Comparison of ENCODE assay signal across 10 cellular contexts in genomic region chr1:159088566-159089183, GRCh38. TPM values are rescaled to one million over a fixed set of nuclear protein-coding genes. Genes with fewer than 3 reads are reported as not detected.
DNase-seq lines count a peak whose midpoint lies in the region; ATAC-seq and TF ChIP-seq lines count a peak whose summit lies in the region.
"Had no signal": no experiment of that assay in that cellular context is flagged by ENCODE, and none has a peak within 500 bp of the region (broad histone marks: within the 10 kb centered on the region; RNA-seq: fewer than 3 reads in every experiment).

No MANE protein-coding gene starts in this region.

- no peaks in the 10 kb centered on the region for H3K9me2 ChIP-seq in PC-3 (replicated peaks; ENCODE audit: low read length)

- H3F3A ChIP-seq in PC-3 (ENCODE audit: low read length, unreplicated experiment): no peaks in the 10 kb centered on the region

- no peak overlapping the region for H2AFZ ChIP-seq in PC-3 (ENCODE audit: low read length)

- H3K27me3 ChIP-seq in PC-3 (ENCODE audit: low read length): peaks cover 4% of the 10 kb centered on the region; the same call in 1 of the 2 replicates
- H3K27me3 ChIP-seq: cardiac muscle cell had no signal

- H3K9me3 Mint-ChIP-seq in natural killer cell treated with Interleukin-12 subunit alpha and Interleukin-12 subunit beta and Interleukin-15 and Interleukin-18, amount 100 ng/mL, for 72 hours: no peaks in the 10 kb centered on the region
- H3K9me3 Mint-ChIP-seq in natural killer cell: no peaks in the 10 kb centered on the region
- H3K9me3 Mint-ChIP-seq in activated T-helper 1 cell treated with anti-CD3 and anti-CD28 coated beads, Interleukin-12 subunit alpha, Interleukin-12 subunit beta, Interleukin-2, Interleukin-4 antibody, amounts not matched to agents 30 ng/mL and 10 ng/mL and 1 ng/mL, durations not matched to agents 14 hours and 24 hours and 36 hours: no peaks in the 10 kb centered on the region
- H3K9me3 Mint-ChIP-seq: nephron had no signal

- H3K27ac Mint-ChIP-seq in natural killer cell treated with Interleukin-12 subunit alpha and Interleukin-12 subunit beta and Interleukin-15 and Interleukin-18, amount 100 ng/mL, for 72 hours: peak overlapping the region; percentile 48 to 87
- no peak overlapping the region for H3K27ac Mint-ChIP-seq in natural killer cell
- peak overlapping the region; percentile 83 for H3K27ac Mint-ChIP-seq in activated T-helper 1 cell treated with anti-CD3 and anti-CD28 coated beads, Interleukin-12 subunit alpha, Interleukin-12 subunit beta, Interleukin-2, Interleukin-4 antibody, amounts not matched to agents 30 ng/mL and 10 ng/mL and 1 ng/mL, durations not matched to agents 14 hours and 24 hours and 36 hours
- H3K27ac Mint-ChIP-seq: nephron had no signal

- no peaks in the 10 kb centered on the region for H3K36me3 ChIP-seq in PC-3 (ENCODE audit: low read depth, low read length)
- H3K36me3 ChIP-seq: cardiac muscle cell had no signal

- intact Hi-C loops in natural killer cell (cut with micrococcal nuclease) (loop anchor here (5.0 kb wide), 1 partner anchor 886 kb away; no protein-coding TSS in a partner anchor), PC-3 (cut with micrococcal nuclease) (no loop called here)
- intact Hi-C loops in activated T-helper 1 cell treated with anti-CD3 and anti-CD28 coated beads, Interleukin-12 subunit alpha, Interleukin-12 subunit beta, Interleukin-2, Interleukin-4 antibody, amounts not matched to agents 30 ng/mL and 10 ng/mL and 1 ng/mL, durations not matched to agents 14 hours and 24 hours and 36 hours (cut with micrococcal nuclease): loop anchor here (1.0 kb wide), 2 partner anchors 11 to 42 kb away; no protein-coding TSS in a partner anchor

- ATAC-seq in natural killer cell treated with Interleukin-12 subunit alpha and Interleukin-12 subunit beta and Interleukin-15 and Interleukin-18, amount 100 ng/mL, for 72 hours: no peak
- ATAC-seq in natural killer cell (no peak), HG03139 (IDR thresholded peaks at IDR 0.05; ENCODE audit: unreplicated experiment) (peak; percentile 59), PC-3 (no peak)

- no peak overlapping the region for H3K4me3 Mint-ChIP-seq in natural killer cell treated with Interleukin-12 subunit alpha and Interleukin-12 subunit beta and Interleukin-15 and Interleukin-18, amount 100 ng/mL, for 72 hours
- no peak overlapping the region for H3K4me3 Mint-ChIP-seq in natural killer cell
- peak overlapping the region; percentile 31 for H3K4me3 Mint-ChIP-seq in activated T-helper 1 cell treated with anti-CD3 and anti-CD28 coated beads, Interleukin-12 subunit alpha, Interleukin-12 subunit beta, Interleukin-2, Interleukin-4 antibody, amounts not matched to agents 30 ng/mL and 10 ng/mL and 1 ng/mL, durations not matched to agents 14 hours and 24 hours and 36 hours
- H3K4me3 Mint-ChIP-seq: nephron had no signal

- no peak for DNase-seq in natural killer cell treated with Interleukin-12 subunit alpha and Interleukin-12 subunit beta and Interleukin-15 and Interleukin-18, amount 100 ng/mL, for 72 hours (ENCODE audit: low spot score)
- DNase-seq in natural killer cell: no peak
- DNase-seq in activated T-helper 1 cell treated with anti-CD3 and anti-CD28 coated beads, Interleukin-12 subunit alpha, Interleukin-12 subunit beta, Interleukin-2, Interleukin-4 antibody, amounts not matched to agents 30 ng/mL and 10 ng/mL and 1 ng/mL, durations not matched to agents 14 hours and 24 hours and 36 hours (ENCODE audit: low spot score): no peak
- DNase-seq in A172 (ENCODE audit: low spot score): no peak
- no peak for DNase-seq in PC-3
- no peak for DNase-seq in GM03348 (ENCODE audit: low spot score)
- DNase-seq: NCI-H345 had no signal

- H3K27me3 Mint-ChIP-seq in natural killer cell treated with Interleukin-12 subunit alpha and Interleukin-12 subunit beta and Interleukin-15 and Interleukin-18, amount 100 ng/mL, for 72 hours: peaks cover 0 to 7% of the 10 kb centered on the region in 2 donors
- H3K27me3 Mint-ChIP-seq in natural killer cell (ENCODE audit: low read depth in 2 of 2): no peaks in the 10 kb centered on the region
- no peaks in the 10 kb centered on the region for H3K27me3 Mint-ChIP-seq in activated T-helper 1 cell treated with anti-CD3 and anti-CD28 coated beads, Interleukin-12 subunit alpha, Interleukin-12 subunit beta, Interleukin-2, Interleukin-4 antibody, amounts not matched to agents 30 ng/mL and 10 ng/mL and 1 ng/mL, durations not matched to agents 14 hours and 24 hours and 36 hours (ENCODE audit: insufficient read depth)

- TF ChIP-seq CTCF in natural killer cell (IDR thresholded peaks at IDR 0.05) (no peak), PC-3 (conservative IDR thresholded peaks at IDR 0.05; ENCODE audit: low read depth, low read length) (no peak)

- H3K36me3 Mint-ChIP-seq in natural killer cell treated with Interleukin-12 subunit alpha and Interleukin-12 subunit beta and Interleukin-15 and Interleukin-18, amount 100 ng/mL, for 72 hours: no peaks in the 10 kb centered on the region
- H3K36me3 Mint-ChIP-seq in natural killer cell: no peaks in the 10 kb centered on the region
- no peaks in the 10 kb centered on the region for H3K36me3 Mint-ChIP-seq in activated T-helper 1 cell treated with anti-CD3 and anti-CD28 coated beads, Interleukin-12 subunit alpha, Interleukin-12 subunit beta, Interleukin-2, Interleukin-4 antibody, amounts not matched to agents 30 ng/mL and 10 ng/mL and 1 ng/mL, durations not matched to agents 14 hours and 24 hours and 36 hours (ENCODE audit: low read depth)

- H3K9me3 ChIP-seq in PC-3 (ENCODE audit: low read length): no peaks in the 10 kb centered on the region

- no peaks in the 10 kb centered on the region for H3K79me2 ChIP-seq in PC-3 (ENCODE audit: low read length)

- no peak overlapping the region for H3K4me2 ChIP-seq in PC-3 (ENCODE audit: low read length)

- H3K4me1 ChIP-seq in PC-3 (ENCODE audit: insufficient read depth, low read length): peaks cover 11% of the 10 kb centered on the region

- CTCF ChIA-PET in PC-3 (lab: Charles Lee): no interaction called here

- H3K27ac ChIP-seq in PC-3 (ENCODE audit: low read length): no peak overlapping the region
- H3K27ac ChIP-seq: cardiac muscle cell had no signal

- H3K4me1 Mint-ChIP-seq in natural killer cell treated with Interleukin-12 subunit alpha and Interleukin-12 subunit beta and Interleukin-15 and Interleukin-18, amount 100 ng/mL, for 72 hours (ENCODE audit: low read depth in 2 of 2): peaks cover 20 to 50% of the 10 kb centered on the region in 2 donors
- peaks cover 21 to 25% of the 10 kb centered on the region in 2 donors for H3K4me1 Mint-ChIP-seq in natural killer cell
- H3K4me1 Mint-ChIP-seq in activated T-helper 1 cell treated with anti-CD3 and anti-CD28 coated beads, Interleukin-12 subunit alpha, Interleukin-12 subunit beta, Interleukin-2, Interleukin-4 antibody, amounts not matched to agents 30 ng/mL and 10 ng/mL and 1 ng/mL, durations not matched to agents 14 hours and 24 hours and 36 hours (ENCODE audit: low read depth): peaks cover 54% of the 10 kb centered on the region
- H3K4me1 Mint-ChIP-seq: nephron had no signal

- POLR2A ChIA-PET in PC-3 (lab: Charles Lee; ENCODE audit: unreplicated experiment): no interaction called here

- no peak overlapping the region for H3K4me3 ChIP-seq in PC-3 (ENCODE audit: low read length)
- H3K4me3 ChIP-seq: cardiac muscle cell had no signal

- no TSS peak for BruUV-seq in PC-3 (replicated peaks; lab: Mats Ljungman, UMichigan)

- H3K9ac ChIP-seq in PC-3 (ENCODE audit: low read length): no peak overlapping the region

- H4K20me1 ChIP-seq in PC-3 (ENCODE audit: low read length): no peaks in the 10 kb centered on the region

RNA-seq across cellular contexts. Expression of gene AIM2, which starts 12.1 kb away (rescaled TPM):
- total RNA-seq in natural killer cell treated with Interleukin-12 subunit alpha and Interleukin-12 subunit beta and Interleukin-15 and Interleukin-18, amount 100 ng/mL, for 72 hours: 1 to 10 TPM; 1.8 to 6.6 TPM
- total RNA-seq in natural killer cell (1 to 10 TPM in 1 of 3 donors, not detected in 2; 1.1 TPM), PC-3 (2014; rRNA removed) (not detected in 2 replicates)
- total RNA-seq in activated T-helper 1 cell treated with anti-CD3 and anti-CD28 coated beads, Interleukin-12 subunit alpha, Interleukin-12 subunit beta, Interleukin-2, Interleukin-4 antibody, amounts not matched to agents 30 ng/mL and 10 ng/mL and 1 ng/mL, durations not matched to agents 14 hours and 24 hours and 36 hours: 49.0 and 52.9 TPM in 2 replicates
- not detected in 2 replicates for total RNA-seq in A172 (2014; rRNA removed; shearing (Covaris generic))
- total RNA-seq: cardiac muscle cell had no signal

Comparison
In these comparisons a context has a peak if more than half of its experiments do, and no peak if none do; other contexts are left out.
1. H3K27ac Mint-ChIP-seq: peak in natural killer cell treated with Interleukin-12 subunit alpha and Interleukin-12 subunit beta and Interleukin-15 and Interleukin-18, amount 100 ng/mL, for 72 hours (2 of 2) and activated T-helper 1 cell treated with anti-CD3 and anti-CD28 coated beads, Interleukin-12 subunit alpha, Interleukin-12 subunit beta, Interleukin-2, Interleukin-4 antibody, amounts not matched to agents 30 ng/mL and 10 ng/mL and 1 ng/mL, durations not matched to agents 14 hours and 24 hours and 36 hours (single experiment); none in natural killer cell (0 of 2).